In genomic region chr3:64489361-64490044, GRCh38 we compare ENCODE assay signal across 9 cellular contexts.
A peak's percentile ranks its signal among the peaks of the same experiment; 100 is the strongest.
DNase-seq lines count a peak whose midpoint lies in the region; ATAC-seq and TF ChIP-seq lines count a peak whose summit lies in the region.
"Had no signal": no experiment of that assay in that cellular context is flagged by ENCODE, and none has a peak within 500 bp of the region (broad histone marks: within the 10 kb centered on the region; RNA-seq: fewer than 3 reads in every experiment).

No MANE protein-coding gene starts in this region.

- POLR2A ChIA-PET in RWPE1 (lab: Yijun Ruan, JAX; ENCODE audit: low non-redundant PET), result no interaction called here

- DNase-seq in LoVo (ENCODE audit: low spot score), result peak; percentile 18
- DNase-seq in RWPE1 (ENCODE audit: low spot score), result peak; percentile 10
- DNase-seq in suprapubic skin (ENCODE audit: low spot score in 2 of 2), result no peak
- DNase-seq in foreskin melanocyte, result no peak
- no peak for DNase-seq in HuH-7 (ENCODE audit: low spot score)
- no peak for DNase-seq in esophagus squamous epithelium (lab: John Stamatoyannopoulos, UW)
- DNase-seq: activated naive CD4-positive, alpha-beta T cell treated with anti-CD3 and anti-CD28 coated beads, Interleukin-2, amount 50 U/mL, for 16 hours had no signal

- H3K36me3 ChIP-seq in suprapubic skin (no peaks in the 10 kb centered on the region), esophagus squamous epithelium (no peaks in the 10 kb centered on the region)

- CTCF ChIA-PET in RWPE1 (lab: Yijun Ruan, JAX), result interaction anchor here (0.6 to 0.9 kb wide), 2 partner anchors 182 to 466 kb away, joined by 3 read pairs; no protein-coding TSS in a partner anchor

- TF ChIP-seq CTCF in RWPE1 (conservative IDR thresholded peaks at IDR 0.05; ENCODE audit: low read depth) (no peak), suprapubic skin (IDR thresholded peaks at IDR 0.05) (no peak), esophagus squamous epithelium (IDR thresholded peaks at IDR 0.05) (no peak)

- H3K9me3 ChIP-seq in iPS-18c (ENCODE audit: control insufficient read depth, insufficient read depth, low read length), result no peaks in the 10 kb centered on the region
- no peaks in the 10 kb centered on the region for H3K9me3 ChIP-seq in suprapubic skin
- no peaks in the 10 kb centered on the region for H3K9me3 ChIP-seq in esophagus squamous epithelium

- TF ChIP-seq EP300 in suprapubic skin (IDR thresholded peaks at IDR 0.05), result no peak

- H3K27ac ChIP-seq in RWPE1, result no peak overlapping the region
- no peak overlapping the region for H3K27ac ChIP-seq in suprapubic skin
- H3K27ac ChIP-seq in esophagus squamous epithelium, result no peak overlapping the region

- H3K4me3 ChIP-seq in iPS-18c (ENCODE audit: insufficient read depth, low read depth, low read length) (peak overlapping the region; percentile 16; the same call in 1 of the 2 replicates), suprapubic skin (peak overlapping the region; percentile 23), esophagus squamous epithelium (peak overlapping the region in 2 of 4 donors; percentile 13 to 19)

- TF ChIP-seq POLR2A in suprapubic skin (IDR thresholded peaks at IDR 0.05) (no peak), esophagus squamous epithelium (IDR thresholded peaks at IDR 0.05) (no peak)

- no peak for ATAC-seq in HG03095 (IDR thresholded peaks at IDR 0.05; ENCODE audit: unreplicated experiment)

- H3K4me1 ChIP-seq in suprapubic skin, result peaks cover 7% of the 10 kb centered on the region
- H3K4me1 ChIP-seq in esophagus squamous epithelium, result peaks cover 0 to 17% (median 0%) of the 10 kb centered on the region in 3 donors

- 34% methylated on average over 17 of the region's 23 CpGs for WGBS in suprapubic skin
- 46 to 49% methylated on average over 11 to 12 of the region's 23 CpGs for WGBS in esophagus squamous epithelium, 2 donors

- intact Hi-C loops in esophagus squamous epithelium (cut with DNase I), result loop anchor here (5.0 kb wide), 1 partner anchor 457 kb away; no protein-coding TSS in a partner anchor

- peaks cover 23% of the 10 kb centered on the region for H3K27me3 ChIP-seq in suprapubic skin
- peaks cover 0 to 22% (median 0%) of the 10 kb centered on the region in 4 donors for H3K27me3 ChIP-seq in esophagus squamous epithelium

Comparison
In these comparisons a context has a peak if more than half of its experiments do, and no peak if none do; other contexts are left out.
1. DNase-seq: peak in LoVo (single experiment) and RWPE1 (single experiment); none in suprapubic skin (0 of 2), foreskin melanocyte (single experiment), HuH-7 (single experiment) and esophagus squamous epithelium (single experiment).